In genomic region chr7:30136743-30137485, GRCh38 we compare ENCODE assay signal across 9 cellular contexts. TPM values are rescaled to one million over a fixed set of nuclear protein-coding genes. Genes with fewer than 3 reads are reported as not detected.
DNase-seq lines count a peak whose midpoint lies in the region; ATAC-seq and TF ChIP-seq lines count a peak whose summit lies in the region.
"Had no signal": no experiment of that assay in that cellular context is flagged by ENCODE, and none has a peak within 500 bp of the region (broad histone marks: within the 10 kb centered on the region; RNA-seq: fewer than 3 reads in every experiment).

No MANE protein-coding gene starts in this region.

- TF ChIP-seq RAD21 in neural cell (conservative IDR thresholded peaks at IDR 0.05), result no peak

- TF ChIP-seq CTCF in AG09309 (IDR thresholded peaks at IDR 0.05; ENCODE audit: control insufficient read depth, insufficient read depth, low read depth, low read length, missing control alignments), result no peak
- no peak for TF ChIP-seq CTCF in endodermal cell (conservative IDR thresholded peaks at IDR 0.05)
- no peak for TF ChIP-seq CTCF in neural cell (IDR thresholded peaks at IDR 0.05; ENCODE audit: poor library complexity, severe bottlenecking)

- H3K27ac Mint-ChIP-seq in IgD-negative memory B cell (peak overlapping the region; percentile 10 to 88 (median 56)), endodermal cell (no peak overlapping the region)

- H3K36me3 Mint-ChIP-seq in IgD-negative memory B cell, result no peaks in the 10 kb centered on the region
- H3K36me3 Mint-ChIP-seq in endodermal cell (ENCODE audit: low read depth), result no peaks in the 10 kb centered on the region

- no peaks in the 10 kb centered on the region for H3F3A ChIP-seq in neural cell (ENCODE audit: insufficient read depth, low read length, poor library complexity, severe bottlenecking)

- peaks cover 43% of the 10 kb centered on the region for H3K27me3 ChIP-seq in endodermal cell (ENCODE audit: control insufficient read depth, insufficient read depth, low read length, poor library complexity, severe bottlenecking)
- H3K27me3 ChIP-seq in neural cell (ENCODE audit: insufficient read depth, low read depth, low read length), result no peaks in the 10 kb centered on the region

- H3K9me3 ChIP-seq in endodermal cell (ENCODE audit: control insufficient read depth, low read length) (no peaks in the 10 kb centered on the region), neural cell (ENCODE audit: low read length) (no peaks in the 10 kb centered on the region)

- H3K27me3 Mint-ChIP-seq in IgD-negative memory B cell (peaks cover 2% of the 10 kb centered on the region), endodermal cell (ENCODE audit: insufficient read depth) (peaks cover 41% of the 10 kb centered on the region)

- H3K9ac ChIP-seq in endodermal cell (ENCODE audit: extremely low read depth, low read length, poor library complexity, severe bottlenecking), result no peak overlapping the region
- peak overlapping the region; percentile 93 for H3K9ac ChIP-seq in neural cell (ENCODE audit: low read length)

- no peaks in the 10 kb centered on the region for H4K20me1 ChIP-seq in neural cell (ENCODE audit: insufficient read depth)

- no peak overlapping the region for H3K4me2 ChIP-seq in neural cell (ENCODE audit: low read length)

- peaks cover 24% of the 10 kb centered on the region for H3K79me2 ChIP-seq in neural cell (replicated peaks; ENCODE audit: insufficient read depth, low read length)

- H3K4me3 Mint-ChIP-seq in IgD-negative memory B cell (peak overlapping the region; percentile 83 to 97 (median 92)), endodermal cell (peak overlapping the region; percentile 81)

- H3K4me1 ChIP-seq in endodermal cell (ENCODE audit: control insufficient read depth, insufficient read depth, low read length), result peaks cover 5% of the 10 kb centered on the region

- DNase-seq in AG09309 (ENCODE audit: low read depth), result no peak
- no peak for DNase-seq in endodermal cell
- no peak for DNase-seq in HUDEP-2 (lab: John Stamatoyannopoulos, UW; ENCODE audit: unreplicated experiment in 76 of 76)
- DNase-seq in stimulated activated CD4-positive, alpha-beta T cell treated with anti-CD3 and anti-CD28 coated beads, Interleukin-2, amount 100 ng/mL, for 24 hours, result no peak
- DNase-seq: stimulated activated CD4-positive, alpha-beta T cell treated with anti-CD3 and anti-CD28 coated beads, Interleukin-2, amount 100 ng/mL, for 48 hours had no signal

- no peaks in the 10 kb centered on the region for H3K9me3 Mint-ChIP-seq in IgD-negative memory B cell
- H3K9me3 Mint-ChIP-seq in endodermal cell, result no peaks in the 10 kb centered on the region

- no peak for TF ChIP-seq POLR2A in GM18505 (IDR thresholded peaks at IDR 0.05; ENCODE audit: borderline replicate concordance, extremely low read depth, insufficient read depth, insufficient read length)

- ATAC-seq in GM18505 (IDR thresholded peaks at IDR 0.05; ENCODE audit: unreplicated experiment) (no peak), HG03439 (IDR thresholded peaks at IDR 0.05; ENCODE audit: unreplicated experiment) (no peak)

- H2AFZ ChIP-seq in neural cell (ENCODE audit: low read depth, low read length), result no peak overlapping the region

- H3K4me3 ChIP-seq in AG09309 (ENCODE audit: control insufficient read depth, low read depth, low read length) (peak overlapping the region; percentile 97), endodermal cell (ENCODE audit: low read length) (peak overlapping the region; percentile 84), neural cell (ENCODE audit: low read length) (peak overlapping the region; percentile 99)

- 85 to 89% methylated on average over 5 to 7 of the region's 7 CpGs for WGBS in endodermal cell (ENCODE audit: insufficient coverage in 1 of 2, insufficient read length in 1 of 2), 2 experiments

- H3K9me2 ChIP-seq in neural cell (ENCODE audit: insufficient read depth, low read length), result no peaks in the 10 kb centered on the region

- H3K4me1 Mint-ChIP-seq in IgD-negative memory B cell (peaks cover 5 to 10% (median 8%) of the 10 kb centered on the region in 3 donors), endodermal cell (no peaks in the 10 kb centered on the region)

- H3K36me3 ChIP-seq in endodermal cell (ENCODE audit: control insufficient read depth, insufficient read depth, low read length) (no peaks in the 10 kb centered on the region), neural cell (ENCODE audit: insufficient read depth, low read length) (no peaks in the 10 kb centered on the region)

- TF ChIP-seq EP300 in neural cell (conservative IDR thresholded peaks at IDR 0.05; ENCODE audit: poor library complexity, severe bottlenecking), result no peak

- H3K27ac ChIP-seq in endodermal cell (ENCODE audit: low read depth, low read length) (no peak overlapping the region), neural cell (ENCODE audit: low read length) (no peak overlapping the region)

TF ChIP-seq in neural cell, 6 proteins besides CTCF, POLR2A, EP300 and RAD21:
- TF ChIP-seq TAF1 (IDR thresholded peaks at IDR 0.05; ENCODE audit: low read depth), result no peak
- no peak for TF ChIP-seq REST (IDR thresholded peaks at IDR 0.05; ENCODE audit: borderline replicate concordance)
- no peak for TF ChIP-seq MXI1 (conservative IDR thresholded peaks at IDR 0.05; ENCODE audit: poor library complexity, severe bottlenecking)

RNA-seq across cellular contexts. Expression of gene MTURN, which starts 2.1 kb away (rescaled TPM):
- polyA plus RNA-seq in IgD-negative memory B cell, result 8.9 TPM
- total RNA-seq in endodermal cell, result 10 to 100 TPM; 11.2 to 12.1 TPM
- polyA plus RNA-seq in endodermal cell (2013, experiment 1 of 2), result 11.9 TPM
- polyA plus RNA-seq in endodermal cell (2013, experiment 2 of 2), result 10.0 TPM
- 70.3 and 75.5 TPM in 2 replicates for polyA plus RNA-seq in neural cell
- polyA minus RNA-seq in neural cell, result 211 and 242 TPM in 2 replicates
